In the genomic region with DNA sequence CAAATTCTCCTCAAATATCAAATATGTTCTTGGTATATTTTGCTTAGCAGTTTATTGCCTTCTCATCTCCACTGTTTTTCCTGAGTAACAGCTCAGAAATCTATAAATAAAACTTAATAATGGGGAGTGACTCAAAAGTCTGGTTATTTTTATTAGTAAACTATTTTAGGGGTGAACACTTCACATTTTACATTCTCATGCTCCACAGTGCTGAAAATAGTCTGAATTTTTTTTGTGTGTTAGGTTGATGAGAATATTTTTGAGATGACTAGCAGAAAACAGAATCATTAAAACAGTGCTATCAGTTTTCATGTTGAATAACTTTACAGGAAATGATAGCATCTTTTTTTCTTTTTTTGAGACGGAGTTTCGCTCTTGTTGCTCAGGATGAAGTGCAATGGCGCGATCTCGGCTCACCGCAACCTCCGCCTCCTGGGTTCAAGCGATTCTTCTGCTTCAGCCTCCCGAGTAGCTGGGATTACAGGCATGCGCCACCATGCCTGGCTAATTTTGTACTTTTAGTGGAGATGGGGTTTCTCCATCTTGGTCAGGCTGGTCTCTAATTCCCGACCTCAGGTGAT, we compare ENCODE assay signal across 8 cellular contexts.
DNase-seq lines count a peak whose midpoint lies in the region; ATAC-seq, FAIRE-seq and TF ChIP-seq lines count a peak whose summit lies in the region.
"Not testable (repeated sequence)": the region's sequence is repeated elsewhere in the genome, so short reads cannot be mapped to it uniquely, and the experiment has no call there.

No MANE protein-coding gene starts in this region.

- H3K9me2 ChIP-seq in GM23248 (ENCODE audit: insufficient read depth), result not testable (repeated sequence)

- H3K36me3 Mint-ChIP-seq in activated CD4-positive, alpha-beta memory T cell treated with anti-CD3 and anti-CD28 coated beads for 36 hours; astrocyte (ENCODE audit: low read depth, unreplicated experiment); osteocyte (ENCODE audit: unreplicated experiment): not testable (repeated sequence)

- H3K9ac ChIP-seq in GM23248, result peak overlapping the region; percentile 27; the same call in 1 of the 2 replicates
- H3K9ac ChIP-seq in astrocyte (ENCODE audit: low read length), result not testable (repeated sequence)

- not testable (repeated sequence) for H3K79me2 ChIP-seq in GM23248 (ENCODE audit: insufficient read depth); astrocyte (ENCODE audit: insufficient read depth, low read length)

- TF ChIP-seq POLR2A in uterus (IDR thresholded peaks at IDR 0.05), result not testable (repeated sequence)

- H3K27me3 Mint-ChIP-seq in activated CD4-positive, alpha-beta memory T cell treated with anti-CD3 and anti-CD28 coated beads for 36 hours; astrocyte (ENCODE audit: low read depth, unreplicated experiment); osteocyte (ENCODE audit: unreplicated experiment): not testable (repeated sequence)

- H3K4me3 Mint-ChIP-seq in activated CD4-positive, alpha-beta memory T cell treated with anti-CD3 and anti-CD28 coated beads for 36 hours; astrocyte (ENCODE audit: unreplicated experiment); osteocyte (ENCODE audit: unreplicated experiment): not testable (repeated sequence)

- H3K4me1 ChIP-seq in GM23248 (ENCODE audit: insufficient read depth) (peaks cover 72% of the 10 kb centered on the region), Panc1 (ENCODE audit: control insufficient read depth, insufficient read depth, low read length) (peaks cover 52% of the 10 kb centered on the region), astrocyte (ENCODE audit: insufficient read depth, low read length) (peaks cover 35% of the 10 kb centered on the region), uterus (peaks cover 5 to 23% of the 10 kb centered on the region in 2 donors)

- peaks cover 50% of the 10 kb centered on the region for H3K4me1 Mint-ChIP-seq in activated CD4-positive, alpha-beta memory T cell treated with anti-CD3 and anti-CD28 coated beads for 36 hours (ENCODE audit: low read depth)
- H3K4me1 Mint-ChIP-seq in astrocyte (ENCODE audit: low read depth, unreplicated experiment) (peaks cover 21% of the 10 kb centered on the region), osteocyte (ENCODE audit: unreplicated experiment) (peaks cover 88% of the 10 kb centered on the region)

- not testable (repeated sequence) for H3K9me3 ChIP-seq in GM23248 (ENCODE audit: low read depth); Panc1 (ENCODE audit: control insufficient read depth, insufficient read depth, low read depth, low read length); astrocyte (ENCODE audit: insufficient read depth, low read depth, low read length); uterus

- in situ Hi-C loops in GM23248 (cut with MboI), result loop anchor here (10.0 kb wide), 1 partner anchor 207 kb away; no protein-coding TSS in a partner anchor
- in situ Hi-C loops in Panc1 (cut with HindIII; ENCODE audit: low pct_unique_long_range_greater_than_20kb, low sequenced_read_pairs), result not testable (repeated sequence)

- intact Hi-C loops in Panc1 (cut with micrococcal nuclease; ENCODE audit: unreplicated experiment); uterus (cut with DNase I; ENCODE audit: low total_unique reads): not testable (repeated sequence)
- intact Hi-C loops in activated CD4-positive, alpha-beta memory T cell treated with anti-CD3 and anti-CD28 coated beads for 36 hours (cut with micrococcal nuclease), result loop anchor here (1.0 to 10.0 kb wide), 4 partner anchors 40 to 797 kb away; a partner anchor contains a TSS

- 79 to 83% methylated on average over 11 of the region's 11 CpGs for WGBS in GM23248 (ENCODE audit: low coverage in 1 of 2, low lambda C conversion rate in 2 of 2, missing lambda C conversion rate in 2 of 2), 2 experiments

- peaks cover 62% of the 10 kb centered on the region for H3F3A ChIP-seq in GM23248 (ENCODE audit: insufficient read depth)

- H3K4me3 ChIP-seq in GM23248; Panc1 (ENCODE audit: low read depth in 2 of 2, low read length in 2 of 2); astrocyte (ENCODE audit: insufficient read depth, low read depth, low read length); fibroblast of villous mesenchyme (ENCODE audit: low read depth, low read length); uterus: not testable (repeated sequence)

- H2AFZ ChIP-seq in GM23248; astrocyte (ENCODE audit: low read depth, low read length): not testable (repeated sequence)

- H3K36me3 ChIP-seq in GM23248 (ENCODE audit: low read depth); Panc1 (ENCODE audit: control insufficient read depth, insufficient read depth, low read length); astrocyte (ENCODE audit: insufficient read depth, low read length); uterus: not testable (repeated sequence)

- H3K27ac Mint-ChIP-seq in activated CD4-positive, alpha-beta memory T cell treated with anti-CD3 and anti-CD28 coated beads for 36 hours; astrocyte (ENCODE audit: unreplicated experiment): not testable (repeated sequence)
- H3K27ac Mint-ChIP-seq in osteocyte (ENCODE audit: unreplicated experiment), result peak overlapping the region; percentile 68

- not testable (repeated sequence) for TF ChIP-seq CTCF in AG09319 (IDR thresholded peaks at IDR 0.05; ENCODE audit: low read depth, low read length); Panc1 (IDR thresholded peaks at IDR 0.05); astrocyte (IDR thresholded peaks at IDR 0.05; ENCODE audit: insufficient read depth, low read depth, low read length); fibroblast of villous mesenchyme (IDR thresholded peaks at IDR 0.05; ENCODE audit: insufficient read depth, low read depth, low read length); osteocyte (IDR thresholded peaks at IDR 0.05); uterus (IDR thresholded peaks at IDR 0.05)

- POLR2A ChIA-PET in Panc1 (lab: Charles Lee), result not testable (repeated sequence)
- POLR2A ChIA-PET in activated CD4-positive, alpha-beta memory T cell treated with anti-CD3 and anti-CD28 coated beads for 36 hours (lab: Charles Lee), result interaction anchor here (1.1 to 1.4 kb wide), 3 partner anchors 55 to 219 kb away, joined by 3 to 7 read pairs (median 5); no protein-coding TSS in a partner anchor

- CTCF ChIA-PET in Panc1 (lab: Charles Lee), result interaction anchor here (0.6 kb wide), 1 partner anchor 24 kb away, joined by 9 read pairs; no protein-coding TSS in a partner anchor
- CTCF ChIA-PET in activated CD4-positive, alpha-beta memory T cell treated with anti-CD3 and anti-CD28 coated beads for 36 hours (lab: Charles Lee), result interaction anchor here (1.1 to 2.0 kb wide), 2 partner anchors 10 to 11 kb away, joined by 3 to 8 read pairs; no protein-coding TSS in a partner anchor

- DNase-seq in AG09319 (ENCODE audit: extremely low read depth, low read depth), result peak; percentile 25
- peak; percentile 63 for DNase-seq in GM23248
- not testable (repeated sequence) for DNase-seq in Panc1 (ENCODE audit: low read depth, low spot score); osteocyte (ENCODE audit: extremely low spot score, unreplicated experiment); uterus
- peak; percentile 68 for DNase-seq in activated CD4-positive, alpha-beta memory T cell treated with anti-CD3 and anti-CD28 coated beads for 36 hours
- DNase-seq in astrocyte (ENCODE audit: low read depth), result peak; percentile 72
- peak; percentile 87 for DNase-seq in fibroblast of villous mesenchyme (ENCODE audit: low read depth)

- H3K9me3 Mint-ChIP-seq in activated CD4-positive, alpha-beta memory T cell treated with anti-CD3 and anti-CD28 coated beads for 36 hours; astrocyte (ENCODE audit: unreplicated experiment); osteocyte (ENCODE audit: unreplicated experiment): not testable (repeated sequence)

- H3K27ac ChIP-seq in GM23248 (peak overlapping the region; percentile 72), Panc1 (ENCODE audit: low read length) (peak overlapping the region; percentile 95), astrocyte (ENCODE audit: low read depth, low read length) (peak overlapping the region; percentile 25), uterus (peak overlapping the region; percentile 41 to 78)

- BruUV-seq in Panc1 (replicated peaks; lab: Mats Ljungman, UMichigan), result not testable (repeated sequence)

- ATAC-seq in Panc1, result not testable (repeated sequence)

- H4K20me1 ChIP-seq in GM23248 (ENCODE audit: insufficient read depth); astrocyte (ENCODE audit: insufficient read depth, low read length): not testable (repeated sequence)

- H3K4me2 ChIP-seq in GM23248 (ENCODE audit: unreplicated experiment) (peak overlapping the region; percentile 6), astrocyte (ENCODE audit: low read length) (peak overlapping the region; percentile 9)

- H3K27me3 ChIP-seq in GM23248 (replicated peaks; ENCODE audit: insufficient read depth); Panc1 (ENCODE audit: control insufficient read depth, insufficient read depth, low read length); astrocyte (ENCODE audit: insufficient read depth, low read length); uterus: not testable (repeated sequence)

- FAIRE-seq in astrocyte (lab: Jason Lieb, UNC), result peak; percentile 77

Comparison
In these comparisons a context has a peak if more than half of its experiments do, and no peak if none do; other contexts are left out.
1. H3K27ac ChIP-seq: peak in every context shown above with its lines; median percentile 95 in Panc1; 72 in GM23248; 60 in uterus; 25 in astrocyte.